1 cellular context compared by ENCODE assay signal in genomic region chr12:93767524-93767863, GRCh38.
TF ChIP-seq lines count a peak whose summit lies in the region.

No MANE protein-coding gene starts in this region.

TF ChIP-seq in GM12878, 131 proteins besides CTCF, POLR2A, EP300 and RAD21 (continued from another document):
- TF ChIP-seq ZNF687 (IDR thresholded peaks at IDR 0.05) (no peak), TCF12 (IDR thresholded peaks at IDR 0.05; ENCODE audit: low read depth, low read length) (no peak), IRF5 (IDR thresholded peaks at IDR 0.05; ENCODE audit: borderline replicate concordance) (no peak), MEF2B (IDR thresholded peaks at IDR 0.05; ENCODE audit: partially characterized antibody, poor library complexity, severe bottlenecking) (no peak), KDM1A (IDR thresholded peaks at IDR 0.05; ENCODE audit: borderline replicate concordance) (no peak), TARDBP (IDR thresholded peaks at IDR 0.05; ENCODE audit: borderline replicate concordance) (no peak), RCOR1 (conservative IDR thresholded peaks at IDR 0.05; ENCODE audit: low read depth, low read length) (no peak), TAF1 (IDR thresholded peaks at IDR 0.05; ENCODE audit: borderline replicate concordance, low read depth, low read length) (no peak), YY1 (IDR thresholded peaks at IDR 0.05; ENCODE audit: low read depth, low read length) (no peak), NR2C2 (IDR thresholded peaks at IDR 0.05; ENCODE audit: borderline replicate concordance, control insufficient read depth, insufficient read length, low read depth) (no peak)
